ENCODE assay signal across 1 cellular context in the genomic region with DNA sequence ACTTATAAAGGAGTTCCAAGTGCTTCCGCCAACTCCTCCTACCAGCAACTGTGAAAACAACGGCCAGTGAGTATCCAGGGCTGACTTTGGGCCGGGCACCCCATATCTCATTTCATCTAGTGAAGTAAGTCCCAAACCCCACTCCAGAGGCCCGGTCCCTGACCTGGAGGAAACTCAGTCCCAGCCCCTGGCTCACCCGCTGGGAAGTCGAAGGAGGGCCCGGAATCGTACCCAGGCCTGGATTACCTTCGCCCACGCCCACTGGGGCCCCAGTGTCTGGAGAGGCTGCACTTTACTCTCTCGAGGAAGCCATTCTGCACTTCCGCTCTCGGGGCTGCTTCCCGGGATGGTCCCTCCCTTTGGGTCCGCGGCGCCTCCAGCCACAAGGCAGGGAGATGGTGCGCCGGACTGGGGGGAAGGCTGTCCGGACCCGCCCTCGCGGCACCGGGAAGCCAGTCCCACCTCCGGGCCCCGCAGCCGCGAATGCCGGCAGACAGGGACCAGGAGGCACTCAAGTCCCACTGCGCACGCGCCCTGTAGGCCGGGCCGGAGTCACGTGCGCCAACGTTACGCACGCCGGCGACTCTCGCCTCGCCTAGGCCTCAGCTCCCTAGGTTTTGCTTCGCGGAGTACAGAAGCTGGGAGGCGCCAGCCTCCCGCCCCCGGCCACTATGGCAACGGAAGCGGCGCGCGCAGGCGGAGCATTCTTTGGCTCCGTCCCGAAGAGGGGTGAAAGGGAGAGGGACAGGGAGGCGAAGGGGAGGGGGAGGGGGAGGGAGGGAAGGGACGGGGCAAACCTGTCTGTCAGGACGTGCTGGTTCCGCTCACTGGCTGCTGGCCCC.
TF ChIP-seq lines count a peak whose summit lies in the region.

A gene with protein sequence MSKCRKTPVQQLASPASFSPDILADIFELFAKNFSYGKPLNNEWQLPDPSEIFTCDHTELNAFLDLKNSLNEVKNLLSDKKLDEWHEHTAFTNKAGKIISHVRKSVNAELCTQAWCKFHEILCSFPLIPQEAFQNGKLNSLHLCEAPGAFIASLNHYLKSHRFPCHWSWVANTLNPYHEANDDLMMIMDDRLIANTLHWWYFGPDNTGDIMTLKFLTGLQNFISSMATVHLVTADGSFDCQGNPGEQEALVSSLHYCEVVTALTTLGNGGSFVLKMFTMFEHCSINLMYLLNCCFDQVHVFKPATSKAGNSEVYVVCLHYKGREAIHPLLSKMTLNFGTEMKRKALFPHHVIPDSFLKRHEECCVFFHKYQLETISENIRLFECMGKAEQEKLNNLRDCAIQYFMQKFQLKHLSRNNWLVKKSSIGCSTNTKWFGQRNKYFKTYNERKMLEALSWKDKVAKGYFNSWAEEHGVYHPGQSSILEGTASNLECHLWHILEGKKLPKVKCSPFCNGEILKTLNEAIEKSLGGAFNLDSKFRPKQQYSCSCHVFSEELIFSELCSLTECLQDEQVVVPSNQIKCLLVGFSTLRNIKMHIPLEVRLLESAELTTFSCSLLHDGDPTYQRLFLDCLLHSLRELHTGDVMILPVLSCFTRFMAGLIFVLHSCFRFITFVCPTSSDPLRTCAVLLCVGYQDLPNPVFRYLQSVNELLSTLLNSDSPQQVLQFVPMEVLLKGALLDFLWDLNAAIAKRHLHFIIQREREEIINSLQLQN (minus strand): TSS at position 513 of the 842 bp plus-strand sequence. CDS start 3,482 bp downstream, outside the sequence.

TF ChIP-seq in K562, 482 proteins besides CTCF, POLR2A, EP300 and RAD21 (continued from another document and continues in another):
- peak; percentile 30; the same call in 1 of the 2 replicates for TF ChIP-seq ZBTB49 (CRISPR knock-in tag; IDR thresholded peaks at IDR 0.05; ENCODE audit: borderline replicate concordance)
- TF ChIP-seq PCBP2 (IDR thresholded peaks at IDR 0.05; ENCODE audit: low read depth, low read length, poor library complexity, severe bottlenecking), result no peak
- TF ChIP-seq JUN (IDR thresholded peaks at IDR 0.05; ENCODE audit: borderline replicate concordance, low read depth, low read length), result peak; percentile 67; the same call in 1 of the 2 replicates
- no peak for TF ChIP-seq JUN (CRISPR knock-in tag; IDR thresholded peaks at IDR 0.05; ENCODE audit: borderline replicate concordance)
- TF ChIP-seq CHD4 (IDR thresholded peaks at IDR 0.05; ENCODE audit: insufficient read depth, insufficient replicate concordance, low read depth, low read length, poor library complexity, severe bottlenecking), result no peak
- TF ChIP-seq MED1 (CRISPR knock-in tag; IDR thresholded peaks at IDR 0.05; ENCODE audit: borderline replicate concordance), result no peak
- TF ChIP-seq GATA2 (CRISPR knock-in tag; IDR thresholded peaks at IDR 0.05), result peak; percentile 75
- TF ChIP-seq CEBPG (CRISPR knock-in tag; IDR thresholded peaks at IDR 0.05), result no peak
- no peak for TF ChIP-seq CEBPG (tag; conservative IDR thresholded peaks at IDR 0.05 in 1 of 2, IDR thresholded peaks at IDR 0.05 in 1 of 2)
- TF ChIP-seq MBD2 (IDR thresholded peaks at IDR 0.05; ENCODE audit: borderline replicate concordance, low read depth), result no peak
- TF ChIP-seq NFYB (IDR thresholded peaks at IDR 0.05; ENCODE audit: extremely low read depth, insufficient read length), result no peak
- TF ChIP-seq NR4A1 (CRISPR knock-in tag; IDR thresholded peaks at IDR 0.05), result no peak
- TF ChIP-seq NR4A1 (tag; IDR thresholded peaks at IDR 0.05), result peak; percentile 73; the same call in 1 of the 2 replicates
- TF ChIP-seq FOXJ3 (CRISPR knock-in tag; IDR thresholded peaks at IDR 0.05), result no peak
- 0 out of 2 replicates have a peak, but pooled peaks have one; percentile 60 for TF ChIP-seq KLF1 (tag; IDR thresholded peaks at IDR 0.05)
- no peak for TF ChIP-seq ZNF277 (CRISPR knock-in tag; IDR thresholded peaks at IDR 0.05; ENCODE audit: borderline replicate concordance)
- TF ChIP-seq, protein P1, sequence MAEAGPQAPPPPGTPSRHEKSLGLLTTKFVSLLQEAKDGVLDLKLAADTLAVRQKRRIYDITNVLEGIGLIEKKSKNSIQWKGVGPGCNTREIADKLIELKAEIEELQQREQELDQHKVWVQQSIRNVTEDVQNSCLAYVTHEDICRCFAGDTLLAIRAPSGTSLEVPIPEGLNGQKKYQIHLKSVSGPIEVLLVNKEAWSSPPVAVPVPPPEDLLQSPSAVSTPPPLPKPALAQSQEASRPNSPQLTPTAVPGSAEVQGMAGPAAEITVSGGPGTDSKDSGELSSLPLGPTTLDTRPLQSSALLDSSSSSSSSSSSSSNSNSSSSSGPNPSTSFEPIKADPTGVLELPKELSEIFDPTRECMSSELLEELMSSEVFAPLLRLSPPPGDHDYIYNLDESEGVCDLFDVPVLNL (CRISPR knock-in tag; IDR thresholded peaks at IDR 0.05; ENCODE audit: low read depth), result no peak
- TF ChIP-seq GABPA (tag; conservative IDR thresholded peaks at IDR 0.05; ENCODE audit: low read depth), result peak; percentile 72
- TF ChIP-seq ARHGAP35 (IDR thresholded peaks at IDR 0.05; ENCODE audit: partially characterized antibody), result no peak
- no peak for TF ChIP-seq ZNF184 (CRISPR knock-in tag; IDR thresholded peaks at IDR 0.05)
- TF ChIP-seq ZNF282 (CRISPR knock-in tag; IDR thresholded peaks at IDR 0.05), result no peak
- TF ChIP-seq RBM15 (IDR thresholded peaks at IDR 0.05; ENCODE audit: insufficient read depth, low read length), result no peak
- no peak for TF ChIP-seq HOXB6 (CRISPR knock-in tag; IDR thresholded peaks at IDR 0.05; ENCODE audit: borderline replicate concordance)
- no peak for TF ChIP-seq ZNF224 (CRISPR knock-in tag; IDR thresholded peaks at IDR 0.05)
- no peak for TF ChIP-seq HES1 (IDR thresholded peaks at IDR 0.05; ENCODE audit: low read depth)
- peak in 1 of 3 experiments; percentile 62 for TF ChIP-seq YY1 (IDR thresholded peaks at IDR 0.05; ENCODE audit: borderline replicate concordance in 1 of 3, control insufficient read depth in 1 of 3, extremely low read depth in 1 of 3, insufficient read depth in 3 of 3, insufficient read length in 1 of 3, insufficient replicate concordance in 2 of 3, low read depth in 1 of 3, low read length in 2 of 3)
- TF ChIP-seq TCF3 (CRISPR knock-in tag; IDR thresholded peaks at IDR 0.05), result peak; percentile 27; the same call in 1 of the 2 replicates
- TF ChIP-seq GATAD2B (IDR thresholded peaks at IDR 0.05; ENCODE audit: borderline replicate concordance), result no peak; the same call in 1 of the 2 replicates
- TF ChIP-seq CHD1 (IDR thresholded peaks at IDR 0.05; ENCODE audit: low read length), result no peak
- TF ChIP-seq ZC3H8 (IDR thresholded peaks at IDR 0.05), result no peak
- no peak for TF ChIP-seq SIX5 (IDR thresholded peaks at IDR 0.05; ENCODE audit: borderline replicate concordance in 1 of 2, insufficient read depth in 1 of 2, low read depth in 1 of 2, low read length in 2 of 2)
- TF ChIP-seq ZNF134 (CRISPR knock-in tag; conservative IDR thresholded peaks at IDR 0.05), result no peak
- TF ChIP-seq ZNF232 (CRISPR knock-in tag; IDR thresholded peaks at IDR 0.05), result no peak
- no peak for TF ChIP-seq FOS (IDR thresholded peaks at IDR 0.05; ENCODE audit: extremely low read depth, insufficient read length)
- peak; percentile 72 for TF ChIP-seq PRDM10 (IDR thresholded peaks at IDR 0.05; ENCODE audit: partially characterized antibody)
- TF ChIP-seq MITF (IDR thresholded peaks at IDR 0.05), result peak; percentile 77
